8 cellular contexts compared by ENCODE assay signal in genomic region chr11:59550368-59550841, GRCh38. TPM values are rescaled to one million over a fixed set of nuclear protein-coding genes. Genes with fewer than 3 reads are reported as not detected.
DNase-seq lines count a peak whose midpoint lies in the region; ATAC-seq and TF ChIP-seq lines count a peak whose summit lies in the region.

No MANE protein-coding gene starts in this region.

- H3K9me3 Mint-ChIP-seq in activated T-helper 1 cell treated with anti-CD3 and anti-CD28 coated beads, Interleukin-12 subunit alpha, Interleukin-12 subunit beta, Interleukin-2, Interleukin-4 antibody, amounts not matched to agents 30 ng/mL and 10 ng/mL and 1 ng/mL, durations not matched to agents 14 hours and 24 hours and 36 hours: no peaks in the 10 kb centered on the region
- H3K9me3 Mint-ChIP-seq in natural killer cell treated with Interleukin-12 subunit alpha and Interleukin-12 subunit beta and Interleukin-15 and Interleukin-18, amount 100 ng/mL, for 72 hours: no peaks in the 10 kb centered on the region

- H2AFZ ChIP-seq in KMS-11 (ENCODE audit: low read depth): peak overlapping the region; percentile 66

- H3K4me3 Mint-ChIP-seq in activated T-helper 1 cell treated with anti-CD3 and anti-CD28 coated beads, Interleukin-12 subunit alpha, Interleukin-12 subunit beta, Interleukin-2, Interleukin-4 antibody, amounts not matched to agents 30 ng/mL and 10 ng/mL and 1 ng/mL, durations not matched to agents 14 hours and 24 hours and 36 hours: peak overlapping the region; percentile 82
- H3K4me3 Mint-ChIP-seq in natural killer cell treated with Interleukin-12 subunit alpha and Interleukin-12 subunit beta and Interleukin-15 and Interleukin-18, amount 100 ng/mL, for 72 hours: peak overlapping the region; percentile 87

- DNase-seq in DMS79 treated with DMSO at 0.1 percent for 48 hours (lab: John Stamatoyannopoulos, UW): peak; percentile 89
- peak; percentile 95 for DNase-seq in RKO (ENCODE audit: low spot score)
- peak; percentile 82 for DNase-seq in activated T-helper 1 cell treated with anti-CD3 and anti-CD28 coated beads, Interleukin-12 subunit alpha, Interleukin-12 subunit beta, Interleukin-2, Interleukin-4 antibody, amounts not matched to agents 30 ng/mL and 10 ng/mL and 1 ng/mL, durations not matched to agents 14 hours and 24 hours and 36 hours (ENCODE audit: low spot score)
- peak; percentile 92 for DNase-seq in fibroblast of pulmonary artery (ENCODE audit: low read depth)
- DNase-seq in natural killer cell treated with Interleukin-12 subunit alpha and Interleukin-12 subunit beta and Interleukin-15 and Interleukin-18, amount 100 ng/mL, for 72 hours (ENCODE audit: low spot score): peak; percentile 87
- peak; percentile 85 for DNase-seq in stimulated activated naive CD4-positive, alpha-beta T cell treated with Interleukin-2 at 50 U/mL for 16 hours (lab: John Stamatoyannopoulos, UW)

- ATAC-seq in GM21786 (IDR thresholded peaks at IDR 0.05; ENCODE audit: unreplicated experiment): peak; percentile 87
- peak; percentile 95 to 97 for ATAC-seq in natural killer cell treated with Interleukin-12 subunit alpha and Interleukin-12 subunit beta and Interleukin-15 and Interleukin-18, amount 100 ng/mL, for 72 hours

- H3K27ac ChIP-seq in KMS-11: peak overlapping the region; percentile 82

- TF ChIP-seq CTCF in KMS-11 (conservative IDR thresholded peaks at IDR 0.05; ENCODE audit: low read depth, low read length): 0 out of 2 replicates have a peak, but pooled peaks have one; percentile 27
- TF ChIP-seq CTCF in fibroblast of pulmonary artery (IDR thresholded peaks at IDR 0.05; ENCODE audit: low read length, missing control alignments): peak; percentile 32

- H3K4me2 ChIP-seq in KMS-11: peak overlapping the region; percentile 94

- peaks cover 19% of the 10 kb centered on the region for H3K27me3 Mint-ChIP-seq in activated T-helper 1 cell treated with anti-CD3 and anti-CD28 coated beads, Interleukin-12 subunit alpha, Interleukin-12 subunit beta, Interleukin-2, Interleukin-4 antibody, amounts not matched to agents 30 ng/mL and 10 ng/mL and 1 ng/mL, durations not matched to agents 14 hours and 24 hours and 36 hours (ENCODE audit: insufficient read depth)
- peaks cover 0 to 6% of the 10 kb centered on the region in 2 donors for H3K27me3 Mint-ChIP-seq in natural killer cell treated with Interleukin-12 subunit alpha and Interleukin-12 subunit beta and Interleukin-15 and Interleukin-18, amount 100 ng/mL, for 72 hours

- H3K4me1 ChIP-seq in KMS-11 (ENCODE audit: low read depth, poor library complexity, severe bottlenecking): peaks cover 22% of the 10 kb centered on the region

- no peaks in the 10 kb centered on the region for H3K79me2 ChIP-seq in KMS-11 (ENCODE audit: insufficient read depth, low read depth)

- H3K4me3 ChIP-seq in KMS-11 (IDR thresholded peaks at IDR 0.05; ENCODE audit: insufficient read depth, low read depth, low read length) (no peak overlapping the region), fibroblast of pulmonary artery (replicated peaks; ENCODE audit: low read depth, low read length) (peak overlapping the region; percentile 65)

- no peaks in the 10 kb centered on the region for H3K27me3 ChIP-seq in KMS-11 (ENCODE audit: insufficient read depth, low read depth)

- no peaks in the 10 kb centered on the region for H3K36me3 ChIP-seq in KMS-11 (ENCODE audit: insufficient read depth)

- no peaks in the 10 kb centered on the region for H4K20me1 ChIP-seq in KMS-11 (ENCODE audit: insufficient read depth)

- H3K9ac ChIP-seq in KMS-11: peak overlapping the region; percentile 61; the same call in 1 of the 2 replicates

- intact Hi-C loops in activated T-helper 1 cell treated with anti-CD3 and anti-CD28 coated beads, Interleukin-12 subunit alpha, Interleukin-12 subunit beta, Interleukin-2, Interleukin-4 antibody, amounts not matched to agents 30 ng/mL and 10 ng/mL and 1 ng/mL, durations not matched to agents 14 hours and 24 hours and 36 hours (cut with micrococcal nuclease): loop anchor here (1.0 to 10.0 kb wide), 10 partner anchors 13 to 1908 kb away; partner anchors contain the start of genes DTX4, FAM111A, FAM111B and MED19

- H3K36me3 Mint-ChIP-seq in activated T-helper 1 cell treated with anti-CD3 and anti-CD28 coated beads, Interleukin-12 subunit alpha, Interleukin-12 subunit beta, Interleukin-2, Interleukin-4 antibody, amounts not matched to agents 30 ng/mL and 10 ng/mL and 1 ng/mL, durations not matched to agents 14 hours and 24 hours and 36 hours (ENCODE audit: low read depth): no peaks in the 10 kb centered on the region
- H3K36me3 Mint-ChIP-seq in natural killer cell treated with Interleukin-12 subunit alpha and Interleukin-12 subunit beta and Interleukin-15 and Interleukin-18, amount 100 ng/mL, for 72 hours: no peaks in the 10 kb centered on the region

- peaks cover 38% of the 10 kb centered on the region for H3K4me1 Mint-ChIP-seq in activated T-helper 1 cell treated with anti-CD3 and anti-CD28 coated beads, Interleukin-12 subunit alpha, Interleukin-12 subunit beta, Interleukin-2, Interleukin-4 antibody, amounts not matched to agents 30 ng/mL and 10 ng/mL and 1 ng/mL, durations not matched to agents 14 hours and 24 hours and 36 hours (ENCODE audit: low read depth)
- peaks cover 23% of the 10 kb centered on the region in 2 donors for H3K4me1 Mint-ChIP-seq in natural killer cell treated with Interleukin-12 subunit alpha and Interleukin-12 subunit beta and Interleukin-15 and Interleukin-18, amount 100 ng/mL, for 72 hours (ENCODE audit: low read depth in 2 of 2)

- H3K27ac Mint-ChIP-seq in activated T-helper 1 cell treated with anti-CD3 and anti-CD28 coated beads, Interleukin-12 subunit alpha, Interleukin-12 subunit beta, Interleukin-2, Interleukin-4 antibody, amounts not matched to agents 30 ng/mL and 10 ng/mL and 1 ng/mL, durations not matched to agents 14 hours and 24 hours and 36 hours: peak overlapping the region; percentile 93
- peak overlapping the region; percentile 94 to 95 for H3K27ac Mint-ChIP-seq in natural killer cell treated with Interleukin-12 subunit alpha and Interleukin-12 subunit beta and Interleukin-15 and Interleukin-18, amount 100 ng/mL, for 72 hours

RNA-seq across cellular contexts. Expression of gene OR4D9, which starts 39.1 kb away (rescaled TPM):
- total RNA-seq in activated T-helper 1 cell treated with anti-CD3 and anti-CD28 coated beads, Interleukin-12 subunit alpha, Interleukin-12 subunit beta, Interleukin-2, Interleukin-4 antibody, amounts not matched to agents 30 ng/mL and 10 ng/mL and 1 ng/mL, durations not matched to agents 14 hours and 24 hours and 36 hours: not detected in 2 replicates
- total RNA-seq in natural killer cell treated with Interleukin-12 subunit alpha and Interleukin-12 subunit beta and Interleukin-15 and Interleukin-18, amount 100 ng/mL, for 72 hours: not detected

RNA-seq across cellular contexts. Expression of gene OR4D11, which starts 47.0 kb away (rescaled TPM):
- total RNA-seq in activated T-helper 1 cell treated with anti-CD3 and anti-CD28 coated beads, Interleukin-12 subunit alpha, Interleukin-12 subunit beta, Interleukin-2, Interleukin-4 antibody, amounts not matched to agents 30 ng/mL and 10 ng/mL and 1 ng/mL, durations not matched to agents 14 hours and 24 hours and 36 hours: not detected in 2 replicates
- not detected for total RNA-seq in natural killer cell treated with Interleukin-12 subunit alpha and Interleukin-12 subunit beta and Interleukin-15 and Interleukin-18, amount 100 ng/mL, for 72 hours
